Comparison of ENCODE assay signal across 9 cellular contexts in genomic region chr16:1991135-1991551, GRCh38. TPM values are rescaled to one million over a fixed set of nuclear protein-coding genes. Genes with fewer than 3 reads are reported as not detected.
DNase-seq lines count a peak whose midpoint lies in the region; ATAC-seq and TF ChIP-seq lines count a peak whose summit lies in the region.
"Had no signal": no experiment of that assay in that cellular context is flagged by ENCODE, and none has a peak within 500 bp of the region (broad histone marks: within the 10 kb centered on the region; RNA-seq: fewer than 3 reads in every experiment).

No MANE protein-coding gene starts in this region.

- peak overlapping the region; percentile 82 for H3K27ac Mint-ChIP-seq in activated naive CD8-positive, alpha-beta T cell treated with anti-CD3 and anti-CD28 coated beads, Interleukin-2, amount 50 U/mL, for 24 hours
- no peak overlapping the region for H3K27ac Mint-ChIP-seq in chondrocyte (ENCODE audit: unreplicated experiment)

- TF ChIP-seq CTCF in chondrocyte (IDR thresholded peaks at IDR 0.05), result no peak

- H3K27ac ChIP-seq in HUES6 (ENCODE audit: low read depth, low read length) (no peak overlapping the region), rectal smooth muscle tissue (ENCODE audit: low read depth, low read length) (no peak overlapping the region)

- ATAC-seq in GM18907 (IDR thresholded peaks at IDR 0.05; ENCODE audit: unreplicated experiment), result peak; percentile 48
- peak; percentile 61 for ATAC-seq in activated naive CD8-positive, alpha-beta T cell treated with anti-CD3 and anti-CD28 coated beads, Interleukin-2, amount 50 U/mL, for 24 hours

- no peaks in the 10 kb centered on the region for H3K36me3 Mint-ChIP-seq in activated naive CD8-positive, alpha-beta T cell treated with anti-CD3 and anti-CD28 coated beads, Interleukin-2, amount 50 U/mL, for 24 hours (ENCODE audit: low read depth)
- H3K36me3 Mint-ChIP-seq in chondrocyte (ENCODE audit: low read depth), result peaks cover 4% of the 10 kb centered on the region

- DNase-seq in activated naive CD8-positive, alpha-beta T cell treated with anti-CD3 and anti-CD28 coated beads, Interleukin-2, amount 50 U/mL, for 24 hours, result peak; percentile 69
- no peak for DNase-seq in chondrocyte (ENCODE audit: low spot score)
- no peak for DNase-seq in ACHN
- DNase-seq in HT-29 (ENCODE audit: low spot score), result no peak
- no peak for DNase-seq in AG08396 (ENCODE audit: low spot score)

- H3K9me3 Mint-ChIP-seq in activated naive CD8-positive, alpha-beta T cell treated with anti-CD3 and anti-CD28 coated beads, Interleukin-2, amount 50 U/mL, for 24 hours, result no peaks in the 10 kb centered on the region
- no peaks in the 10 kb centered on the region for H3K9me3 Mint-ChIP-seq in chondrocyte (ENCODE audit: low read depth)

- H3K4me1 Mint-ChIP-seq in activated naive CD8-positive, alpha-beta T cell treated with anti-CD3 and anti-CD28 coated beads, Interleukin-2, amount 50 U/mL, for 24 hours, result peaks cover 33% of the 10 kb centered on the region
- peaks cover 5% of the 10 kb centered on the region for H3K4me1 Mint-ChIP-seq in chondrocyte (ENCODE audit: low read depth)

- H3K9me3 ChIP-seq in HUES6 (ENCODE audit: control insufficient read depth, insufficient read depth, low read depth, low read length), result no peaks in the 10 kb centered on the region

- H3K27me3 Mint-ChIP-seq in activated naive CD8-positive, alpha-beta T cell treated with anti-CD3 and anti-CD28 coated beads, Interleukin-2, amount 50 U/mL, for 24 hours, result peaks cover 13% of the 10 kb centered on the region
- peaks cover 14% of the 10 kb centered on the region for H3K27me3 Mint-ChIP-seq in chondrocyte (ENCODE audit: low read depth)

- H3K27me3 ChIP-seq in HUES6 (ENCODE audit: control insufficient read depth, insufficient read depth, low read length) (peaks cover 39% of the 10 kb centered on the region), rectal smooth muscle tissue (ENCODE audit: control insufficient read depth, insufficient read depth, low read length) (peaks cover 24% of the 10 kb centered on the region)

- peaks cover 14% of the 10 kb centered on the region for H3K36me3 ChIP-seq in HUES6 (ENCODE audit: control insufficient read depth, insufficient read depth, low read length)
- H3K36me3 ChIP-seq in rectal smooth muscle tissue (ENCODE audit: control insufficient read depth, insufficient read depth, low read length), result peaks cover 7% of the 10 kb centered on the region

- in situ Hi-C loops in ACHN (cut with HindIII; ENCODE audit: low pct_ligation_motif_present, low pct_unique_long_range_greater_than_20kb, low sequenced_read_pairs), result no loop called here

- peak overlapping the region; percentile 66 for H3K9ac ChIP-seq in HUES6 (ENCODE audit: low read length)
- no peak overlapping the region for H3K9ac ChIP-seq in rectal smooth muscle tissue (ENCODE audit: low read length)

- H3K4me1 ChIP-seq in HUES6 (ENCODE audit: control insufficient read depth, insufficient read depth, low read length) (peaks cover 22% of the 10 kb centered on the region), rectal smooth muscle tissue (ENCODE audit: control insufficient read depth, insufficient read depth, low read length) (no peaks in the 10 kb centered on the region)

- H3K4me3 Mint-ChIP-seq in activated naive CD8-positive, alpha-beta T cell treated with anti-CD3 and anti-CD28 coated beads, Interleukin-2, amount 50 U/mL, for 24 hours, result peak overlapping the region; percentile 70
- H3K4me3 Mint-ChIP-seq in chondrocyte (ENCODE audit: unreplicated experiment), result no peak overlapping the region

- peak overlapping the region; percentile 77 for H3K4me3 ChIP-seq in HUES6 (ENCODE audit: low read depth, low read length)
- H3K4me3 ChIP-seq in rectal smooth muscle tissue (ENCODE audit: low read length), result peak overlapping the region; percentile 51

RNA-seq across cellular contexts. Expression of gene SYNGR3, which starts 1.4 kb away (rescaled TPM):
- 0.39 to 0.74 TPM (median 0.67 TPM) in 3 replicates for total RNA-seq in chondrocyte
- total RNA-seq in HT-29 (2014; rRNA removed; shearing (Covaris generic)), result 1.9 and 2.3 TPM in 2 replicates

RNA-seq across cellular contexts. Expression of gene GFER, which starts 7.2 kb away (rescaled TPM):
- total RNA-seq in chondrocyte, result 17.0 to 19.7 TPM (median 17.5 TPM) in 3 replicates
- 51.7 and 70.3 TPM in 2 replicates for total RNA-seq in HT-29 (2014; rRNA removed; shearing (Covaris generic))

RNA-seq across cellular contexts. Expression of gene NOXO1, which starts 9.9 kb away (rescaled TPM):
- total RNA-seq in chondrocyte, result 0.25 to 0.48 TPM (median 0.26 TPM) in 3 replicates
- 141 and 161 TPM in 2 replicates for total RNA-seq in HT-29 (2014; rRNA removed; shearing (Covaris generic))
- total RNA-seq: RPMI7951 had no signal

RNA-seq across cellular contexts. Expression of gene ZNF598, which starts 18.5 kb away (rescaled TPM):
- total RNA-seq in chondrocyte, result 39.0 to 43.4 TPM (median 41.7 TPM) in 3 replicates
- total RNA-seq in HT-29 (2014; rRNA removed; shearing (Covaris generic)), result 42.9 and 49.0 TPM in 2 replicates

RNA-seq across cellular contexts. Expression of gene TBL3, which starts 19.3 kb away (rescaled TPM):
- total RNA-seq in chondrocyte, result 20.9 to 40.1 TPM (median 21.6 TPM) in 3 replicates
- total RNA-seq in HT-29 (2014; rRNA removed; shearing (Covaris generic)), result 134 and 140 TPM in 2 replicates

Comparison
In these comparisons a context has a peak if more than half of its experiments do, and no peak if none do; other contexts are left out.
1. RNA of gene NOXO1, which starts 9.9 kb away (total RNA-seq): 141 to 161 TPM in HT-29; 0.25 to 0.48 TPM in chondrocyte; every median in the first group is over 10 times any median in the second.